19 cellular contexts compared by ENCODE assay signal in the genomic region with DNA sequence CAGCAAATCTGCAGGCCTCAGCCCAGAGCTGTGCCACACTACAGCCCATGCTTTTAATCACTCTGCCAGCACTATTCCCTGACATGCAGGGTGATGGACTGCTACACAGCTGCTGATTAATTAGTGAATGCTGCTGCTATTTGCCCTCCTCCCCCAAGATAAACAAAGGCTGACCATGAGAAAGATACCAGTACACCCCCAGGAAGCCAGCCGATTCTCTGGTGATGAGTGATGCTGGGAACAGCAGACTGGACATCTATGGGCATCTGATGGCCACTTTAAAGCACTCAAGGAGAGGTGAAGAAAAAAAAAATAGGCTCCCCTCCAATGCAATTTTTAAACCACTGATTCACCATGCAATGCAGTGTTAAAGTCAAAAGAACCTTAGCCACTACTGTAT. TPM values are rescaled to one million over a fixed set of nuclear protein-coding genes. Genes with fewer than 3 reads are reported as not detected.
DNase-seq lines count a peak whose midpoint lies in the region; ATAC-seq, FAIRE-seq and TF ChIP-seq lines count a peak whose summit lies in the region.
"Had no signal": no experiment of that assay in that cellular context is flagged by ENCODE, and none has a peak within 500 bp of the region (broad histone marks: within the 10 kb centered on the region; RNA-seq: fewer than 3 reads in every experiment).

No MANE protein-coding gene starts in this region.

- peaks cover 80% of the 10 kb centered on the region for H3K36me3 Mint-ChIP-seq in CD8-positive, alpha-beta T cell
- peaks cover 84% of the 10 kb centered on the region for H3K36me3 Mint-ChIP-seq in T-helper 2 cell treated with Interferon-gamma antibody and Interleukin-4, amounts not matched to agents 5 μg/mL and 100 μg/mL, for 36 hours (ENCODE audit: low read depth)

- 0 out of 3 replicates have a peak overlapping the region, but pooled peaks have one; percentile 11 for H3K4me2 ChIP-seq in A549

- H3K4me3 Mint-ChIP-seq in CD8-positive, alpha-beta T cell, result no peak overlapping the region
- no peak overlapping the region for H3K4me3 Mint-ChIP-seq in T-helper 2 cell treated with Interferon-gamma antibody and Interleukin-4, amounts not matched to agents 5 μg/mL and 100 μg/mL, for 36 hours
- H3K4me3 Mint-ChIP-seq: activated naive CD4-positive, alpha-beta T cell treated with anti-CD3 and anti-CD28 coated beads, Interleukin-2, amount 50 U/mL, for 24 hours had no signal

- H3K27ac Mint-ChIP-seq in CD8-positive, alpha-beta T cell, result no peak overlapping the region
- no peak overlapping the region for H3K27ac Mint-ChIP-seq in T-helper 2 cell treated with Interferon-gamma antibody and Interleukin-4, amounts not matched to agents 5 μg/mL and 100 μg/mL, for 36 hours
- H3K27ac Mint-ChIP-seq: activated naive CD4-positive, alpha-beta T cell treated with anti-CD3 and anti-CD28 coated beads, Interleukin-2, amount 50 U/mL, for 24 hours had no signal

- intact Hi-C loops in CD8-positive, alpha-beta T cell (cut with DNase I, micrococcal nuclease), result no loop called here

- no peaks in the 10 kb centered on the region for H3K27me3 Mint-ChIP-seq in CD8-positive, alpha-beta T cell (ENCODE audit: low read depth)
- no peaks in the 10 kb centered on the region for H3K27me3 Mint-ChIP-seq in T-helper 2 cell treated with Interferon-gamma antibody and Interleukin-4, amounts not matched to agents 5 μg/mL and 100 μg/mL, for 36 hours (ENCODE audit: low read depth)
- H3K27me3 Mint-ChIP-seq: activated naive CD4-positive, alpha-beta T cell treated with anti-CD3 and anti-CD28 coated beads, Interleukin-2, amount 50 U/mL, for 24 hours had no signal

- H3K4me1 Mint-ChIP-seq in CD8-positive, alpha-beta T cell (ENCODE audit: low read depth), result peaks cover 53% of the 10 kb centered on the region
- H3K4me1 Mint-ChIP-seq in T-helper 2 cell treated with Interferon-gamma antibody and Interleukin-4, amounts not matched to agents 5 μg/mL and 100 μg/mL, for 36 hours (ENCODE audit: low read depth), result peaks cover 38% of the 10 kb centered on the region

- H3K9me3 ChIP-seq in A549, result peaks cover 11% of the 10 kb centered on the region
- H3K9me3 ChIP-seq in CD8-positive, alpha-beta T cell (ENCODE audit: low read length), result no peaks in the 10 kb centered on the region
- H3K9me3 ChIP-seq: lower lobe of right lung, Peyer's patch, uterus had no signal

- POLR2A ChIA-PET in A549 (lab: Yijun Ruan, JAX), result no interaction called here
- POLR2A ChIA-PET in CD8-positive, alpha-beta T cell (lab: Charles Lee), result interaction anchor here (0.7 kb wide), 1 partner anchor 62 kb away, joined by 4 read pairs; no protein-coding TSS in a partner anchor

- no peaks in the 10 kb centered on the region for H3K9me3 Mint-ChIP-seq in CD8-positive, alpha-beta T cell
- H3K9me3 Mint-ChIP-seq in T-helper 2 cell treated with Interferon-gamma antibody and Interleukin-4, amounts not matched to agents 5 μg/mL and 100 μg/mL, for 36 hours, result peaks cover 13% of the 10 kb centered on the region

- peak overlapping the region in 1 of 2 experiments; percentile 52; a peak in 2 of 6 replicates for H3K27ac ChIP-seq in A549
- no peak overlapping the region for H3K27ac ChIP-seq in CD8-positive, alpha-beta T cell (ENCODE audit: low read depth, low read length)
- H3K27ac ChIP-seq: lower lobe of right lung, Peyer's patch, right lobe of liver, uterus had no signal

- no peak for TF ChIP-seq EP300 in A549 (IDR thresholded peaks at IDR 0.05)

- FAIRE-seq in A549 (lab: Jason Lieb, UNC), result no peak

- H3K4me3 ChIP-seq in A549 (no peak overlapping the region), astrocyte of the spinal cord (ENCODE audit: low read depth, low read length) (no peak overlapping the region)
- H3K4me3 ChIP-seq in CD8-positive, alpha-beta T cell (ENCODE audit: low read depth, low read length), result no peak overlapping the region
- H3K4me3 ChIP-seq: lower lobe of right lung, Peyer's patch, right lobe of liver, uterus had no signal

- TF ChIP-seq CTCF in A549 (IDR thresholded peaks at IDR 0.05) (no peak), astrocyte of the spinal cord (IDR thresholded peaks at IDR 0.05; ENCODE audit: low read depth, low read length) (no peak)
- TF ChIP-seq CTCF in CD8-positive, alpha-beta T cell (IDR thresholded peaks at IDR 0.05), result no peak

- DNase-seq in A549 (ENCODE audit: low read depth in 1 of 2, low spot score in 1 of 2), result no peak
- DNase-seq in HS-27A (ENCODE audit: low read depth), result peak; percentile 63
- DNase-seq in astrocyte of the spinal cord (ENCODE audit: low read depth, low spot score), result peak; percentile 67
- DNase-seq in kidney glomerular epithelial cell (lab: John Stamatoyannopoulos, UW), result peak; percentile 94
- no peak for DNase-seq in HPDE6-E6E7 (ENCODE audit: extremely low spot score)
- no peak for DNase-seq in CD8-positive, alpha-beta T cell
- DNase-seq in GM19240 (ENCODE audit: insufficient read length, low spot score), result no peak
- DNase-seq in T-helper 2 cell treated with Interferon-gamma antibody and Interleukin-4, amounts not matched to agents 5 μg/mL and 100 μg/mL, for 36 hours (ENCODE audit: low spot score), result no peak
- DNase-seq: H7; hippocampal formation; lower lobe of right lung; NCI-H1694 treated with DMSO at 0.1 percent for 48 hours; NCI-H510A; Peyer's patch; right lobe of liver; stimulated activated naive CD4-positive, alpha-beta T cell; uterus had no signal

- no peak for TF ChIP-seq POLR2A in A549 (IDR thresholded peaks at IDR 0.05; ENCODE audit: low read length)

- no peak for ATAC-seq in A549
- no peak for ATAC-seq in CD8-positive, alpha-beta T cell
- ATAC-seq: activated CD4-positive, CD25-positive, alpha-beta regulatory T cell treated with anti-CD3 and anti-CD28 coated beads, Interleukin-2, amount 50 U/mL, for 24 hours had no signal

- WGBS in A549 (ENCODE audit: missing lambda C conversion rate), result 8% methylated on average over 1 of the region's 1 CpG

- no peak for TF ChIP-seq RAD21 in A549 (conservative IDR thresholded peaks at IDR 0.05 in 1 of 2, IDR thresholded peaks at IDR 0.05 in 1 of 2)

- no peaks in the 10 kb centered on the region for H3K36me3 ChIP-seq in CD8-positive, alpha-beta T cell (ENCODE audit: insufficient read depth, low read length)
- H3K36me3 ChIP-seq: Peyer's patch, right lobe of liver, uterus had no signal

- in situ Hi-C loops in astrocyte of the spinal cord (cut with HindIII; ENCODE audit: low sequenced_read_pairs), result no loop called here

- peaks cover 19% of the 10 kb centered on the region for H3K4me1 ChIP-seq in A549
- peaks cover 18% of the 10 kb centered on the region for H3K4me1 ChIP-seq in CD8-positive, alpha-beta T cell (ENCODE audit: insufficient read depth, low read length)
- H3K4me1 ChIP-seq: uterus had no signal

- CTCF ChIA-PET in A549 (lab: Yijun Ruan, JAX), result no interaction called here
- CTCF ChIA-PET in CD8-positive, alpha-beta T cell (lab: Charles Lee), result no interaction called here

- no peaks in the 10 kb centered on the region for H3K27me3 ChIP-seq in CD8-positive, alpha-beta T cell (ENCODE audit: insufficient read depth, low read length)
- H3K27me3 ChIP-seq: Peyer's patch, right lobe of liver, uterus had no signal

TF ChIP-seq in A549, 52 proteins besides CTCF, POLR2A, EP300 and RAD21:
- no peak for TF ChIP-seq NFE2L2 (conservative IDR thresholded peaks at IDR 0.05; ENCODE audit: low read length)
- 0 out of 2 replicates have a peak, but pooled peaks have one; percentile 15 for TF ChIP-seq GATA3 (IDR thresholded peaks at IDR 0.05; ENCODE audit: borderline replicate concordance)

RNA-seq across cellular contexts. Expression of gene RFTN1, which starts 39.2 kb away (rescaled TPM):
- polyA plus RNA-seq in A549 (2011; rRNA removed) (1.6 and 1.8 TPM in 2 replicates), A549 (2017; fragmentation: RNase III; extraction: RNeasy Plus Mini Kit Qiagen cat#74134 plus additional on column Dnase treatment) (3.7 to 4.7 TPM (median 4.5 TPM) in 3 replicates)
- polyA plus RNA-seq in A549 (2012; cell fraction: cytosol; rRNA removed), result 0.63 and 1.1 TPM in 2 replicates
- 1.4 and 1.6 TPM in 2 replicates for polyA plus RNA-seq in A549 (2012; cell fraction: nucleus; rRNA removed)
- 1.7 and 2.1 TPM in 2 replicates for polyA minus RNA-seq in A549 (2011; rRNA and poly(A)+ RNA removed)
- total RNA-seq in CD8-positive, alpha-beta T cell, result 10 to 100 TPM; 72.9 to 75.2 TPM

Comparison
In these comparisons a context has a peak if more than half of its experiments do, and no peak if none do; other contexts are left out.
1. DNase-seq: peak in HS-27A (single experiment), astrocyte of the spinal cord (single experiment) and kidney glomerular epithelial cell (single experiment); none in A549 (0 of 2), HPDE6-E6E7 (single experiment), CD8-positive, alpha-beta T cell (0 of 7), GM19240 (single experiment) and T-helper 2 cell treated with Interferon-gamma antibody and Interleukin-4, amounts not matched to agents 5 μg/mL and 100 μg/mL, for 36 hours (single experiment).